In genomic region chr20:31681128-31681727, GRCh38 we compare ENCODE assay signal across 13 cellular contexts. TPM values are rescaled to one million over a fixed set of nuclear protein-coding genes. Genes with fewer than 3 reads are reported as not detected.
DNase-seq lines count a peak whose midpoint lies in the region; ATAC-seq and TF ChIP-seq lines count a peak whose summit lies in the region.
"Had no signal": no experiment of that assay in that cellular context is flagged by ENCODE, and none has a peak within 500 bp of the region (broad histone marks: within the 10 kb centered on the region; RNA-seq: fewer than 3 reads in every experiment).

No MANE protein-coding gene starts in this region.

- H3K27ac ChIP-seq in gastrocnemius medialis (peak overlapping the region; percentile 16 to 32 (median 29)), tibial artery (peak overlapping the region in 1 of 2 donors; percentile 1)
- H3K27ac ChIP-seq: suprapubic skin had no signal

- H3K9me3 ChIP-seq in gastrocnemius medialis (no peaks in the 10 kb centered on the region), tibial artery (no peaks in the 10 kb centered on the region)
- H3K9me3 ChIP-seq: suprapubic skin had no signal

- ATAC-seq in gastrocnemius medialis: no peak

- no peaks in the 10 kb centered on the region for H3K27me3 Mint-ChIP-seq in activated CD4-positive, alpha-beta T cell treated with anti-CD3 and anti-CD28 coated beads, Interleukin-2, amount 10 ng/mL, durations not matched to agents 24 days and 14 days
- no peaks in the 10 kb centered on the region for H3K27me3 Mint-ChIP-seq in chondrocyte (ENCODE audit: low read depth)

- TF ChIP-seq POLR2A in gastrocnemius medialis (IDR thresholded peaks at IDR 0.05): no peak

- peak overlapping the region; percentile 70 for H3K27ac Mint-ChIP-seq in activated CD4-positive, alpha-beta T cell treated with anti-CD3 and anti-CD28 coated beads, Interleukin-2, amount 10 ng/mL, durations not matched to agents 24 days and 14 days
- peak overlapping the region; percentile 37 for H3K27ac Mint-ChIP-seq in chondrocyte (ENCODE audit: unreplicated experiment)

- no peak for TF ChIP-seq CTCF in chondrocyte (IDR thresholded peaks at IDR 0.05)
- TF ChIP-seq CTCF in gastrocnemius medialis (IDR thresholded peaks at IDR 0.05 in 4 of 5, conservative IDR thresholded peaks at IDR 0.05 in 1 of 5): no peak
- TF ChIP-seq CTCF in tibial artery (IDR thresholded peaks at IDR 0.05): no peak

- H3K4me1 Mint-ChIP-seq in activated CD4-positive, alpha-beta T cell treated with anti-CD3 and anti-CD28 coated beads, Interleukin-2, amount 10 ng/mL, durations not matched to agents 24 days and 14 days: peaks cover 88% of the 10 kb centered on the region
- peaks cover 42% of the 10 kb centered on the region for H3K4me1 Mint-ChIP-seq in chondrocyte (ENCODE audit: low read depth)

- H3K27me3 ChIP-seq in gastrocnemius medialis (no peaks in the 10 kb centered on the region), tibial artery (no peaks in the 10 kb centered on the region)
- H3K27me3 ChIP-seq: suprapubic skin had no signal

- peak overlapping the region; percentile 77 for H3K4me3 Mint-ChIP-seq in activated CD4-positive, alpha-beta T cell treated with anti-CD3 and anti-CD28 coated beads, Interleukin-2, amount 10 ng/mL, durations not matched to agents 24 days and 14 days
- H3K4me3 Mint-ChIP-seq in chondrocyte (ENCODE audit: unreplicated experiment): no peak overlapping the region

- H3K36me3 ChIP-seq in gastrocnemius medialis (no peaks in the 10 kb centered on the region), tibial artery (peaks cover 0 to 25% (median 8%) of the 10 kb centered on the region in 3 donors)

- intact Hi-C loops in activated CD4-positive, alpha-beta T cell treated with anti-CD3 and anti-CD28 coated beads, Interleukin-2, amount 10 ng/mL, durations not matched to agents 24 days and 14 days (cut with micrococcal nuclease): loop anchor here (2.0 kb wide), 1 partner anchor 14 kb away; no protein-coding TSS in a partner anchor
- intact Hi-C loops in gastrocnemius medialis (cut with DNase I; ENCODE audit: low total_unique reads): no loop called here
- intact Hi-C loops in tibial artery (cut with DNase I; ENCODE audit: low total_unique reads): no loop called here

- no peak overlapping the region for H3K4me3 ChIP-seq in gastrocnemius medialis
- H3K4me3 ChIP-seq in tibial artery: no peak overlapping the region
- H3K4me3 ChIP-seq: suprapubic skin had no signal

- DNase-seq in activated CD4-positive, alpha-beta T cell treated with anti-CD3 and anti-CD28 coated beads, Interleukin-2, amount 10 ng/mL, durations not matched to agents 24 days and 14 days: no peak
- DNase-seq in activated CD4-positive, alpha-beta T cell treated with anti-CD3 and anti-CD28 coated beads for 1 hour: no peak
- DNase-seq in M059J (ENCODE audit: low read depth) (peak; percentile 71), chondrocyte (ENCODE audit: low spot score) (no peak), gastrocnemius medialis (no peak), tibial artery (no peak), NCI-H345 treated with DMSO at 0.1 percent for 48 hours (lab: John Stamatoyannopoulos, UW; ENCODE audit: unreplicated experiment) (no peak)
- no peak for DNase-seq in activated CD4-positive, CD25-positive, alpha-beta regulatory T cell (lab: John Stamatoyannopoulos, UW)
- DNase-seq: H7, hypothalamus, NCI-H1694 treated with DMSO at 0.1 percent for 48 hours had no signal

- H3K9me3 Mint-ChIP-seq in activated CD4-positive, alpha-beta T cell treated with anti-CD3 and anti-CD28 coated beads, Interleukin-2, amount 10 ng/mL, durations not matched to agents 24 days and 14 days: no peaks in the 10 kb centered on the region
- H3K9me3 Mint-ChIP-seq in chondrocyte (ENCODE audit: low read depth): no peaks in the 10 kb centered on the region

- in situ Hi-C loops in gastrocnemius medialis (cut with MboI; ENCODE audit: low sequenced_read_pairs in 4 of 4): no loop called here

- peaks cover 87% of the 10 kb centered on the region for H3K36me3 Mint-ChIP-seq in activated CD4-positive, alpha-beta T cell treated with anti-CD3 and anti-CD28 coated beads, Interleukin-2, amount 10 ng/mL, durations not matched to agents 24 days and 14 days (ENCODE audit: low read depth)
- H3K36me3 Mint-ChIP-seq in chondrocyte (ENCODE audit: low read depth): peaks cover 37% of the 10 kb centered on the region

- peaks cover 60 to 85% of the 10 kb centered on the region in 2 donors for H3K4me1 ChIP-seq in gastrocnemius medialis
- peaks cover 0 to 94% (median 55%) of the 10 kb centered on the region in 4 donors for H3K4me1 ChIP-seq in tibial artery

RNA-seq across cellular contexts. Expression of gene BCL2L1, which starts 41.4 kb away (rescaled TPM):
- total RNA-seq in activated CD4-positive, alpha-beta T cell treated with anti-CD3 and anti-CD28 coated beads, Interleukin-2, amount 10 ng/mL, durations not matched to agents 24 days and 14 days: 379 and 381 TPM in 2 replicates
- 108 and 117 TPM in 2 replicates for total RNA-seq in M059J (2014; rRNA removed; shearing (Covaris generic))
- total RNA-seq in chondrocyte (55.9 to 96.1 TPM (median 90.7 TPM) in 3 replicates), gastrocnemius medialis (10 to 100 TPM; 41.5 to 87.8 (median 55.3) TPM)

RNA-seq across cellular contexts. Expression of gene COX4I2, which starts 43.5 kb away (rescaled TPM):
- not detected in 2 replicates for total RNA-seq in activated CD4-positive, alpha-beta T cell treated with anti-CD3 and anti-CD28 coated beads, Interleukin-2, amount 10 ng/mL, durations not matched to agents 24 days and 14 days
- total RNA-seq in M059J (2014; rRNA removed; shearing (Covaris generic)): not detected in 2 replicates
- total RNA-seq in chondrocyte: not detected in 3 replicates
- total RNA-seq in gastrocnemius medialis: 10 to 100 TPM in 1 of 4 donors, 1 to 10 TPM in 3; 3.9 to 10.4 (median 4.3) TPM
- total RNA-seq: A673 had no signal

RNA-seq across cellular contexts. Expression of gene TPX2, which starts 57.9 kb away (rescaled TPM):
- 60.1 and 61.3 TPM in 2 replicates for total RNA-seq in activated CD4-positive, alpha-beta T cell treated with anti-CD3 and anti-CD28 coated beads, Interleukin-2, amount 10 ng/mL, durations not matched to agents 24 days and 14 days
- 204 and 319 TPM in 2 replicates for total RNA-seq in M059J (2014; rRNA removed; shearing (Covaris generic))
- total RNA-seq in chondrocyte (20.2 to 51.0 TPM (median 49.6 TPM) in 3 replicates), gastrocnemius medialis (1 to 10 TPM in 2 of 4 donors, under 1 TPM in 2; 0.46 to 1.9 (median 1.0) TPM)
